8 cellular contexts compared by ENCODE assay signal in genomic region chr1:244865028-244865371, GRCh38. TPM values are rescaled to one million over a fixed set of nuclear protein-coding genes. Genes with fewer than 3 reads are reported as not detected.
A peak's percentile ranks its signal among the peaks of the same experiment; 100 is the strongest.
DNase-seq lines count a peak whose midpoint lies in the region; ATAC-seq and TF ChIP-seq lines count a peak whose summit lies in the region.

No MANE protein-coding gene starts in this region.

- DNase-seq in D341Med (ENCODE audit: low spot score) (peak; percentile 59), MG63 (peak; percentile 55), posterior cingulate gyrus (peak in 7 of 10 donors; percentile 23 to 84 (median 30)), middle frontal gyrus (ENCODE audit: extremely low spot score, low spot score) (no peak)
- DNase-seq in activated T-cell treated with anti-CD3 and anti-CD28 coated beads, Interleukin-2, amount 50 U/mL, for 1 hour, result peak; percentile 51

- WGBS in gastroesophageal sphincter (ENCODE audit: low coverage in 1 of 2), 2 donors, result 14 to 23% methylated on average over 4 to 9 of the region's 9 CpGs

- H3K36me3 ChIP-seq in MG63, result peaks cover 35% of the 10 kb centered on the region
- H3K36me3 ChIP-seq in gastroesophageal sphincter, result peaks cover 0 to 10% of the 10 kb centered on the region in 2 donors

- no peak for TF ChIP-seq EP300 in gastroesophageal sphincter (IDR thresholded peaks at IDR 0.05)

- H3K27me3 ChIP-seq in MG63 (no peaks in the 10 kb centered on the region), gastroesophageal sphincter (no peaks in the 10 kb centered on the region)

- ATAC-seq in gastroesophageal sphincter, result no peak
- no peak for ATAC-seq in HG02852 (IDR thresholded peaks at IDR 0.05; ENCODE audit: unreplicated experiment)
- no peak for ATAC-seq in GM19035 (IDR thresholded peaks at IDR 0.05; ENCODE audit: unreplicated experiment)

- peaks cover 2 to 41% (median 14%) of the 10 kb centered on the region in 3 donors for H3K4me1 ChIP-seq in gastroesophageal sphincter

- intact Hi-C loops in posterior cingulate gyrus (cut with DNase I), result loop anchor here (5.0 to 10.0 kb wide), 3 partner anchors 52 to 1700 kb away; partner anchors contain the start of genes CNST, DESI2 and TFB2M

- no peaks in the 10 kb centered on the region for H3K9me3 ChIP-seq in MG63
- no peaks in the 10 kb centered on the region for H3K9me3 ChIP-seq in gastroesophageal sphincter

- TF ChIP-seq CTCF in gastroesophageal sphincter (IDR thresholded peaks at IDR 0.05), result no peak

- peak overlapping the region; percentile 84 for H3K4me3 ChIP-seq in MG63
- H3K4me3 ChIP-seq in gastroesophageal sphincter, result peak overlapping the region; percentile 81 to 88

- H3K27ac ChIP-seq in gastroesophageal sphincter, result peak overlapping the region; percentile 94 to 100 (median 98)

- no peak for TF ChIP-seq POLR2A in gastroesophageal sphincter (IDR thresholded peaks at IDR 0.05)

RNA-seq across cellular contexts. Expression of gene HNRNPU, which starts 0.7 kb away (rescaled TPM):
- total RNA-seq in MG63 (2014; rRNA removed; shearing (Covaris generic); ENCODE audit: low replicate concordance), result 173 and 393 TPM in 2 replicates
- 100 to 1,000 TPM; 284 to 367 (median 323) TPM for total RNA-seq in gastroesophageal sphincter

RNA-seq across cellular contexts. Expression of gene COX20, which starts 29.5 kb away (rescaled TPM):
- 33.0 and 47.3 TPM in 2 replicates for total RNA-seq in MG63 (2014; rRNA removed; shearing (Covaris generic); ENCODE audit: low replicate concordance)
- total RNA-seq in gastroesophageal sphincter, result 100 to 1,000 TPM in 1 of 4 donors, 10 to 100 TPM in 3; 81.7 to 120 (median 96.0) TPM
